Comparison of ENCODE assay signal across 18 cellular contexts in the genomic region with DNA sequence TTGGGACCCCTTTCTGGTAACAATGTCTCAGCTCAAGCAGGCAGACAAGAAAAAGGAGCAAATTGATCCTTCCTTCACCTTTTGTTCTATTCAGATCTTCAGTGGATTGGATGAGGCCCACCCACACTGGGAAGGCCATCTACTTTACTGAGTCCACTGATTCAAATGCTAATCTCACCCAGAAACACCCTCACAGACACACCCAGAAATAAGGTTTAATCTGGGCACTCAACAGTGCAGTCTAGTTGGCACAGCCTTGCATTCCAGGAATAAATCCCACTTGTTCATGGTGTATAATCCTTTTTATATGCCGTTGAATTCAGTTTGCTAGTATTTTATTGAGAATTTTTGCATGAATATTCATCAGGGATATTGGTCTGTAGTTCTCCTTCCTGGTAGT.
A peak's percentile ranks its signal among the peaks of the same experiment; 100 is the strongest.
DNase-seq lines count a peak whose midpoint lies in the region; ATAC-seq, FAIRE-seq and TF ChIP-seq lines count a peak whose summit lies in the region.
"Had no signal": no experiment of that assay in that cellular context is flagged by ENCODE, and none has a peak within 500 bp of the region (broad histone marks: within the 10 kb centered on the region; RNA-seq: fewer than 3 reads in every experiment).

No MANE protein-coding gene starts in this region.

- peaks cover 5 to 8% of the 10 kb centered on the region in 2 donors for H3K9me3 Mint-ChIP-seq in activated T-cell treated with anti-CD3 and anti-CD28 coated beads, Interleukin-2, amount 50 U/mL, for 72 hours
- peaks cover 27% of the 10 kb centered on the region for H3K9me3 Mint-ChIP-seq in mesothelial cell of epicardium
- H3K9me3 Mint-ChIP-seq in stimulated activated naive CD8-positive, alpha-beta T cell treated with anti-CD3 and anti-CD28 coated beads, Interleukin-15, amount 100 ng/mL, for 72 hours: peaks cover 10 to 31% of the 10 kb centered on the region in 2 donors

- no peaks in the 10 kb centered on the region for H3K9me3 ChIP-seq in HepG2 (ENCODE audit: low read length)
- H3K9me3 ChIP-seq: A549, BE2C had no signal

- H3K27me3 ChIP-seq in HepG2 (ENCODE audit: control insufficient read depth in 1 of 2, insufficient read depth in 2 of 2, low read length in 2 of 2): no peaks in the 10 kb centered on the region
- H3K27me3 ChIP-seq: BE2C had no signal

- no peaks in the 10 kb centered on the region for H4K20me1 ChIP-seq in HepG2 (ENCODE audit: insufficient read depth, low read length)

- H3K4me1 Mint-ChIP-seq in activated T-cell treated with anti-CD3 and anti-CD28 coated beads, Interleukin-2, amount 50 U/mL, for 72 hours (ENCODE audit: low read depth): peaks cover 19% of the 10 kb centered on the region
- H3K4me1 Mint-ChIP-seq in mesothelial cell of epicardium: peaks cover 10% of the 10 kb centered on the region
- peaks cover 13% of the 10 kb centered on the region for H3K4me1 Mint-ChIP-seq in stimulated activated naive CD8-positive, alpha-beta T cell treated with anti-CD3 and anti-CD28 coated beads, Interleukin-15, amount 100 ng/mL, for 72 hours

- H3K27ac Mint-ChIP-seq in activated T-cell treated with anti-CD3 and anti-CD28 coated beads, Interleukin-2, amount 50 U/mL, for 72 hours: peak overlapping the region; percentile 87
- peak overlapping the region; percentile 67 for H3K27ac Mint-ChIP-seq in mesothelial cell of epicardium
- peak overlapping the region; percentile 8 to 50 for H3K27ac Mint-ChIP-seq in stimulated activated naive CD8-positive, alpha-beta T cell treated with anti-CD3 and anti-CD28 coated beads, Interleukin-15, amount 100 ng/mL, for 72 hours

- no peak overlapping the region for H3K4me2 ChIP-seq in HepG2 (ENCODE audit: low read depth, low read length)
- H3K4me2 ChIP-seq: A549 had no signal

- H2AFZ ChIP-seq in HepG2 (ENCODE audit: low read length): no peak overlapping the region

- peak overlapping the region in 1 of 2 donors; percentile 48 for H3K4me3 Mint-ChIP-seq in activated T-cell treated with anti-CD3 and anti-CD28 coated beads, Interleukin-2, amount 50 U/mL, for 72 hours
- H3K4me3 Mint-ChIP-seq in mesothelial cell of epicardium: no peak overlapping the region
- H3K4me3 Mint-ChIP-seq in stimulated activated naive CD8-positive, alpha-beta T cell treated with anti-CD3 and anti-CD28 coated beads, Interleukin-15, amount 100 ng/mL, for 72 hours: peak overlapping the region in 1 of 2 donors; percentile 1

- CTCF ChIA-PET in HepG2 (lab: Yijun Ruan, JAX; ENCODE audit: low intra/inter-chr PET ratio, low total read pairs): no interaction called here

- no peak for TF ChIP-seq EP300 in Ishikawa (IDR thresholded peaks at IDR 0.05; ENCODE audit: borderline replicate concordance)
- TF ChIP-seq EP300 in HepG2 (IDR thresholded peaks at IDR 0.05; ENCODE audit: low read depth in 2 of 2, low read length in 2 of 2): no peak
- TF ChIP-seq EP300 in HepG2 (CRISPR knock-in tag; IDR thresholded peaks at IDR 0.05; ENCODE audit: borderline replicate concordance): no peak

- H3K9ac ChIP-seq in HepG2 (ENCODE audit: insufficient read depth, low read depth, low read length): no peak overlapping the region

- no peaks in the 10 kb centered on the region for H3K79me2 ChIP-seq in HepG2 (ENCODE audit: insufficient read depth, low read length)

- ATAC-seq in activated T-cell treated with anti-CD3 and anti-CD28 coated beads, Interleukin-2, amount 50 U/mL, for 72 hours (replicated peaks in 1 of 2): peak in 1 of 2 donors; percentile 36
- no peak for ATAC-seq in stimulated activated naive CD8-positive, alpha-beta T cell treated with anti-CD3 and anti-CD28 coated beads, Interleukin-15, amount 100 ng/mL, for 72 hours
- ATAC-seq in HepG2: no peak
- ATAC-seq: A549, Right ventricle myocardium inferior had no signal

- POLR2A ChIA-PET in HepG2 (lab: Yijun Ruan, JAX): no interaction called here

- no peak for TF ChIP-seq RAD21 in Ishikawa (IDR thresholded peaks at IDR 0.05; ENCODE audit: low read depth)
- no peak for TF ChIP-seq RAD21 in HepG2 (CRISPR knock-in tag; IDR thresholded peaks at IDR 0.05)

- 71% methylated on average over 1 of the region's 1 CpG for WGBS in HepG2 (ENCODE audit: low lambda C conversion rate)

- no TSS peak for BruUV-seq in HepG2 (replicated peaks; lab: Mats Ljungman, UMichigan)

- in situ Hi-C loops in HepG2 (cut with HindIII; ENCODE audit: extremely low pct_ligation_motif_present, low pct_unique_long_range_greater_than_20kb): no loop called here

- TF ChIP-seq CTCF in mesothelial cell of epicardium (IDR thresholded peaks at IDR 0.05; ENCODE audit: unreplicated experiment) (no peak), HepG2 (CRISPR knock-in tag; IDR thresholded peaks at IDR 0.05) (no peak)

- DNase-seq in activated T-cell treated with anti-CD3 and anti-CD28 coated beads, Interleukin-2, amount 50 U/mL, for 72 hours: no peak
- DNase-seq in activated T-cell treated with anti-CD3 and anti-CD28 coated beads, Interleukin-2, amount 50 U/mL, for 1 hour: no peak
- DNase-seq in mesothelial cell of epicardium (ENCODE audit: low spot score in 2 of 2, unreplicated experiment in 2 of 2): no peak
- no peak for DNase-seq in stimulated activated naive CD8-positive, alpha-beta T cell treated with anti-CD3 and anti-CD28 coated beads, Interleukin-15, amount 100 ng/mL, for 72 hours
- no peak for DNase-seq in NCI-H510A (lab: John Stamatoyannopoulos, UW)
- DNase-seq in HepG2 (ENCODE audit: low spot score): no peak
- DNase-seq: BE2C, EL, GF-D8, Kasumi-1, NCI-H1694, NCI-H2081 treated with DMSO at 0.1 percent for 48 hours, NCI-H2171 treated with DMSO at 0.1 percent for 48 hours, NCI-H526 had no signal

- H3K27me3 Mint-ChIP-seq in activated T-cell treated with anti-CD3 and anti-CD28 coated beads, Interleukin-2, amount 50 U/mL, for 72 hours (ENCODE audit: low read depth): no peaks in the 10 kb centered on the region
- H3K27me3 Mint-ChIP-seq in mesothelial cell of epicardium (ENCODE audit: low read depth): no peaks in the 10 kb centered on the region
- H3K27me3 Mint-ChIP-seq in stimulated activated naive CD8-positive, alpha-beta T cell treated with anti-CD3 and anti-CD28 coated beads, Interleukin-15, amount 100 ng/mL, for 72 hours: no peaks in the 10 kb centered on the region

- no peak overlapping the region for H3K4me3 ChIP-seq in HepG2 (replicated peaks in 1 of 3; ENCODE audit: insufficient read depth in 1 of 3, low read depth in 2 of 3, low read length in 3 of 3)
- H3K4me3 ChIP-seq: A549 had no signal

- no peak for FAIRE-seq in HepG2 (lab: Jason Lieb, UNC)
- FAIRE-seq: A549, GM19239 had no signal

- TF ChIP-seq POLR2A in HepG2 (IDR thresholded peaks at IDR 0.05; ENCODE audit: insufficient read depth in 1 of 2, low read depth in 2 of 2, low read length in 2 of 2): no peak

- H3K4me1 ChIP-seq in HepG2 (ENCODE audit: insufficient read depth, low read length): no peaks in the 10 kb centered on the region
- H3K4me1 ChIP-seq: A549, BE2C had no signal

- H3K36me3 Mint-ChIP-seq in activated T-cell treated with anti-CD3 and anti-CD28 coated beads, Interleukin-2, amount 50 U/mL, for 72 hours (ENCODE audit: insufficient read depth in 2 of 2): peaks cover 6 to 7% of the 10 kb centered on the region in 2 donors
- H3K36me3 Mint-ChIP-seq in mesothelial cell of epicardium: peaks cover 7% of the 10 kb centered on the region

- intact Hi-C loops in HepG2 (cut with micrococcal nuclease; ENCODE audit: unreplicated experiment): no loop called here

- no peaks in the 10 kb centered on the region for H3K36me3 ChIP-seq in HepG2 (replicated peaks in 1 of 2; ENCODE audit: control insufficient read depth in 1 of 2, insufficient read depth in 2 of 2, low read length in 2 of 2)
- H3K36me3 ChIP-seq: BE2C had no signal

- H3K27ac ChIP-seq in HepG2 (ENCODE audit: extremely low read length, insufficient read depth, low read length): no peak overlapping the region
- H3K27ac ChIP-seq: A549 had no signal

TF ChIP-seq in Ishikawa, 13 proteins besides CTCF, POLR2A, EP300 and RAD21:
- TF ChIP-seq NFIC (IDR thresholded peaks at IDR 0.05) (peak; percentile 43; the same call in 1 of the 2 replicates), TEAD4 (IDR thresholded peaks at IDR 0.05) (peak; percentile 56), CEBPB (IDR thresholded peaks at IDR 0.05) (no peak), ZBTB7A (IDR thresholded peaks at IDR 0.05; ENCODE audit: low read depth) (no peak), FOXM1 (IDR thresholded peaks at IDR 0.05; ENCODE audit: borderline replicate concordance, low read depth) (no peak)
TF ChIP-seq in Ishikawa: peak in this region for 2.

TF ChIP-seq in HepG2, 621 proteins besides CTCF, POLR2A, EP300 and RAD21 (continues in another document):
- TF ChIP-seq ZNF781 (CRISPR knock-in tag; IDR thresholded peaks at IDR 0.05; ENCODE audit: borderline replicate concordance, not compliant biosample characterization): no peak
- TF ChIP-seq GATA4 (IDR thresholded peaks at IDR 0.05; ENCODE audit: borderline replicate concordance, low read depth): no peak
- TF ChIP-seq CBX2 (IDR thresholded peaks at IDR 0.05; ENCODE audit: low read depth, low read length): no peak
- no peak for TF ChIP-seq CBX2 (CRISPR knock-in tag; IDR thresholded peaks at IDR 0.05; ENCODE audit: low read depth)
- TF ChIP-seq, protein P1, sequence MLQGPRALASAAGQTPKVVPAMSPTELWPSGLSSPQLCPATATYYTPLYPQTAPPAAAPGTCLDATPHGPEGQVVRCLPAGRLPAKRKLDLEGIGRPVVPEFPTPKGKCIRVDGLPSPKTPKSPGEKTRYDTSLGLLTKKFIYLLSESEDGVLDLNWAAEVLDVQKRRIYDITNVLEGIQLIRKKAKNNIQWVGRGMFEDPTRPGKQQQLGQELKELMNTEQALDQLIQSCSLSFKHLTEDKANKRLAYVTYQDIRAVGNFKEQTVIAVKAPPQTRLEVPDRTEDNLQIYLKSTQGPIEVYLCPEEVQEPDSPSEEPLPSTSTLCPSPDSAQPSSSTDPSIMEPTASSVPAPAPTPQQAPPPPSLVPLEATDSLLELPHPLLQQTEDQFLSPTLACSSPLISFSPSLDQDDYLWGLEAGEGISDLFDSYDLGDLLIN (CRISPR knock-in tag; IDR thresholded peaks at IDR 0.05; ENCODE audit: borderline replicate concordance): no peak
- TF ChIP-seq, protein P2, sequence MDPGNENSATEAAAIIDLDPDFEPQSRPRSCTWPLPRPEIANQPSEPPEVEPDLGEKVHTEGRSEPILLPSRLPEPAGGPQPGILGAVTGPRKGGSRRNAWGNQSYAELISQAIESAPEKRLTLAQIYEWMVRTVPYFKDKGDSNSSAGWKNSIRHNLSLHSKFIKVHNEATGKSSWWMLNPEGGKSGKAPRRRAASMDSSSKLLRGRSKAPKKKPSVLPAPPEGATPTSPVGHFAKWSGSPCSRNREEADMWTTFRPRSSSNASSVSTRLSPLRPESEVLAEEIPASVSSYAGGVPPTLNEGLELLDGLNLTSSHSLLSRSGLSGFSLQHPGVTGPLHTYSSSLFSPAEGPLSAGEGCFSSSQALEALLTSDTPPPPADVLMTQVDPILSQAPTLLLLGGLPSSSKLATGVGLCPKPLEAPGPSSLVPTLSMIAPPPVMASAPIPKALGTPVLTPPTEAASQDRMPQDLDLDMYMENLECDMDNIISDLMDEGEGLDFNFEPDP (CRISPR knock-in tag; conservative IDR thresholded peaks at IDR 0.05): no peak

Comparison
In these comparisons a context has a peak if more than half of its experiments do, and no peak if none do; other contexts are left out.
1. H3K27ac Mint-ChIP-seq: peak in every context shown above with its lines; median percentile 87 in activated T-cell treated with anti-CD3 and anti-CD28 coated beads, Interleukin-2, amount 50 U/mL, for 72 hours; 67 in mesothelial cell of epicardium; 29 in stimulated activated naive CD8-positive, alpha-beta T cell treated with anti-CD3 and anti-CD28 coated beads, Interleukin-15, amount 100 ng/mL, for 72 hours.